In the genomic region with DNA sequence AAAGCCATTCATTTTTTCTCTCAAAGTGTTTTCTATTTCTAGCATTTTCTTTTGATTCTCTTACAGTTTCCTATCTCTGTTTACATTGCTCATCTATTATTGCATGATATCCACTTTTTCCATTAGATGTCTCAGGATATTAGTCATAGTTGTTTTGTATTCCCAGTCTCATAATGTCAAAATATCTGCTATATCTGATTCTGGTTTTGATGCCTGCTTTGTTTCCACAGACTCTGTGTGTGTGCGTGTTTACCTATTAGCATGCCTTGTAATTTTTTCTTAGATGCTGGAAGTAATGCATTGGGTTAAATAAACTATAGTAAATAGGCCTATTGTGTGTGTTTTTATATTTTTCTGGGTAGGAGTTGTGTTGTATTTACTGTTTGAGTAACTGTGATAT, we compare ENCODE assay signal across 13 cellular contexts.
DNase-seq lines count a peak whose midpoint lies in the region; TF ChIP-seq lines count a peak whose summit lies in the region.
"Had no signal": no experiment of that assay in that cellular context is flagged by ENCODE, and none has a peak within 500 bp of the region (broad histone marks: within the 10 kb centered on the region; RNA-seq: fewer than 3 reads in every experiment).

No MANE protein-coding gene starts in this region.

- H3K9me3 ChIP-seq in left ventricle myocardium inferior (replicated peaks), result peaks cover 36% of the 10 kb centered on the region

- H3K36me3 ChIP-seq in left ventricle myocardium inferior, result no peaks in the 10 kb centered on the region
- H3K36me3 ChIP-seq: BLaER1 treated with 17β-estradiol and CSF1 and Interleukin-3, amounts not matched to agents 10 nM and 100 nM had no signal

- TF ChIP-seq CTCF in epithelial cell of esophagus (IDR thresholded peaks at IDR 0.05; ENCODE audit: insufficient read depth, low read depth, low read length, missing control alignments) (no peak), foreskin fibroblast (IDR thresholded peaks at IDR 0.05; ENCODE audit: low read depth, low read length) (no peak), left ventricle myocardium inferior (IDR thresholded peaks at IDR 0.05; ENCODE audit: borderline replicate concordance) (no peak)

- intact Hi-C loops in left ventricle myocardium inferior (cut with micrococcal nuclease), result no loop called here

- no peak overlapping the region for H3K4me3 ChIP-seq in epithelial cell of esophagus (ENCODE audit: low read length)
- H3K4me3 ChIP-seq in foreskin fibroblast (ENCODE audit: low read depth in 1 of 2, low read length in 2 of 2), result no peak overlapping the region
- no peak overlapping the region for H3K4me3 ChIP-seq in left ventricle myocardium inferior
- H3K4me3 ChIP-seq: BLaER1 treated with 17β-estradiol and CSF1 and Interleukin-3, amounts not matched to agents 10 nM and 100 nM had no signal

- H3K27me3 ChIP-seq in left ventricle myocardium inferior (ENCODE audit: low read depth), result no peaks in the 10 kb centered on the region
- H3K27me3 ChIP-seq: BLaER1 treated with 17β-estradiol and CSF1 and Interleukin-3, amounts not matched to agents 10 nM and 100 nM had no signal

- H3K4me1 ChIP-seq in left ventricle myocardium inferior, result no peaks in the 10 kb centered on the region
- H3K4me1 ChIP-seq: BLaER1 treated with 17β-estradiol and CSF1 and Interleukin-3, amounts not matched to agents 10 nM and 100 nM had no signal

- no peak overlapping the region for H3K27ac ChIP-seq in left ventricle myocardium inferior (replicated peaks)
- H3K27ac ChIP-seq: BLaER1 treated with 17β-estradiol and CSF1 and Interleukin-3, amounts not matched to agents 10 nM and 100 nM had no signal

- DNase-seq in EL, result peak; percentile 1
- DNase-seq in amniotic epithelial cell (ENCODE audit: low read depth), result peak; percentile 87
- DNase-seq in epithelial cell of esophagus (ENCODE audit: low read depth), result peak; percentile 10
- peak; percentile 1 to 38 for DNase-seq in foreskin fibroblast
- DNase-seq in left ventricle myocardium inferior, result no peak
- DNase-seq in NCI-H146 treated with DMSO at 0.1 percent for 48 hours (lab: John Stamatoyannopoulos, UW; ENCODE audit: unreplicated experiment), result no peak
- DNase-seq in NCI-H446 treated with DMSO at 0.1 percent for 48 hours (lab: John Stamatoyannopoulos, UW), result no peak
- DNase-seq: 8988T; CD4-positive, CD25-positive, alpha-beta regulatory T cell; DMS53; GOT3; H9 had no signal

Comparison
In these comparisons a context has a peak if more than half of its experiments do, and no peak if none do; other contexts are left out.
1. DNase-seq: peak in EL (single experiment), amniotic epithelial cell (single experiment), epithelial cell of esophagus (single experiment) and foreskin fibroblast (2 of 2); none in left ventricle myocardium inferior (single experiment), NCI-H146 treated with DMSO at 0.1 percent for 48 hours (single experiment) and NCI-H446 treated with DMSO at 0.1 percent for 48 hours (single experiment).